ENCODE assay signal across 21 cellular contexts in genomic region chr16:80460004-80460403, GRCh38.
DNase-seq lines count a peak whose midpoint lies in the region; ATAC-seq and TF ChIP-seq lines count a peak whose summit lies in the region.
"Had no signal": no experiment of that assay in that cellular context is flagged by ENCODE, and none has a peak within 500 bp of the region (broad histone marks: within the 10 kb centered on the region; RNA-seq: fewer than 3 reads in every experiment).

No MANE protein-coding gene starts in this region.

- H3K23ac ChIP-seq in mesenchymal stem cell (ENCODE audit: low read length in 2 of 2), result no peak overlapping the region

- H3K79me1 ChIP-seq in mesenchymal stem cell (replicated peaks; ENCODE audit: low read length, poor library complexity, severe bottlenecking), result no peaks in the 10 kb centered on the region

- H3K27me3 Mint-ChIP-seq in MCF 10A (ENCODE audit: insufficient read depth, unreplicated experiment), result no peaks in the 10 kb centered on the region
- H3K27me3 Mint-ChIP-seq in naive thymus-derived CD4-positive, alpha-beta T cell, result peaks cover 4 to 24% (median 17%) of the 10 kb centered on the region in 5 donors

- ATAC-seq in HG02623 (IDR thresholded peaks at IDR 0.05; ENCODE audit: unreplicated experiment), result no peak
- no peak for ATAC-seq in naive thymus-derived CD4-positive, alpha-beta T cell
- ATAC-seq: CD8-positive, alpha-beta T cell; GM12878 had no signal

- TF ChIP-seq POLR2A in breast epithelium (IDR thresholded peaks at IDR 0.05) (no peak), esophagus muscularis mucosa (IDR thresholded peaks at IDR 0.05; ENCODE audit: low read depth) (no peak), suprapubic skin (IDR thresholded peaks at IDR 0.05) (no peak)

- POLR2A ChIA-PET in MCF 10A (lab: Yijun Ruan, JAX), result no interaction called here
- POLR2A ChIA-PET in naive thymus-derived CD4-positive, alpha-beta T cell (lab: Charles Lee), result no interaction called here

- H2AFZ ChIP-seq in mesenchymal stem cell (ENCODE audit: low read depth, low read length), result no peak overlapping the region

- no peak for TF ChIP-seq EP300 in esophagus muscularis mucosa (IDR thresholded peaks at IDR 0.05)
- TF ChIP-seq EP300 in suprapubic skin (IDR thresholded peaks at IDR 0.05), result no peak

- H2BK120ac ChIP-seq in mesenchymal stem cell (ENCODE audit: low read depth, low read length), result no peak overlapping the region

- WGBS in esophagus muscularis mucosa, result 70% methylated on average over 5 of the region's 5 CpGs
- 82% methylated on average over 4 of the region's 5 CpGs for WGBS in mesenchymal stem cell
- 41% methylated on average over 5 of the region's 5 CpGs for WGBS in suprapubic skin

- H3K36me3 Mint-ChIP-seq in MCF 10A (ENCODE audit: insufficient read depth, unreplicated experiment), result peaks cover 6% of the 10 kb centered on the region
- no peaks in the 10 kb centered on the region for H3K36me3 Mint-ChIP-seq in naive thymus-derived CD4-positive, alpha-beta T cell
- H3K36me3 Mint-ChIP-seq: CD8-positive, alpha-beta T cell had no signal

- no peak overlapping the region for H4K8ac ChIP-seq in mesenchymal stem cell (ENCODE audit: low read length)

- H3K4me3 ChIP-seq in breast epithelium (no peak overlapping the region), esophagus muscularis mucosa (no peak overlapping the region), mesenchymal stem cell (ENCODE audit: insufficient read depth in 1 of 2, low read depth in 1 of 2, low read length in 2 of 2) (no peak overlapping the region), suprapubic skin (no peak overlapping the region)
- H3K4me3 ChIP-seq in naive thymus-derived CD4-positive, alpha-beta T cell (ENCODE audit: low read length), result no peak overlapping the region
- H3K4me3 ChIP-seq: BLaER1, GM12878 had no signal

- H3K9me3 Mint-ChIP-seq in MCF 10A (ENCODE audit: unreplicated experiment), result no peaks in the 10 kb centered on the region
- peaks cover 0 to 2% (median 0%) of the 10 kb centered on the region in 11 donors for H3K9me3 Mint-ChIP-seq in naive thymus-derived CD4-positive, alpha-beta T cell
- H3K9me3 Mint-ChIP-seq: CD8-positive, alpha-beta T cell; HFFc6 had no signal

- H3K27ac Mint-ChIP-seq in MCF 10A (ENCODE audit: low read depth, unreplicated experiment), result no peak overlapping the region
- H3K27ac Mint-ChIP-seq in naive thymus-derived CD4-positive, alpha-beta T cell, result no peak overlapping the region
- H3K27ac Mint-ChIP-seq: CD8-positive, alpha-beta T cell; HFFc6 had no signal

- no peak overlapping the region for H2BK5ac ChIP-seq in mesenchymal stem cell (ENCODE audit: low read depth, low read length, poor library complexity, severe bottlenecking)

- H3K27ac ChIP-seq in breast epithelium, result peak overlapping the region; percentile 57 to 86
- peak overlapping the region in 3 of 4 donors; percentile 6 to 42 (median 31) for H3K27ac ChIP-seq in esophagus muscularis mucosa (replicated peaks in 1 of 4)
- no peak overlapping the region for H3K27ac ChIP-seq in mesenchymal stem cell (ENCODE audit: low read length, poor library complexity, severe bottlenecking)
- peak overlapping the region; percentile 73 for H3K27ac ChIP-seq in suprapubic skin
- no peak overlapping the region for H3K27ac ChIP-seq in naive thymus-derived CD4-positive, alpha-beta T cell (ENCODE audit: low read depth, low read length)
- H3K27ac ChIP-seq: 22Rv1, BLaER1 had no signal

- no peak overlapping the region for H2BK15ac ChIP-seq in mesenchymal stem cell (ENCODE audit: low read depth, poor library complexity, severe bottlenecking)

- BruUV-seq in MCF 10A (replicated peaks; lab: Mats Ljungman, UMichigan), result no TSS peak

- intact Hi-C loops in breast epithelium (cut with DNase I; ENCODE audit: low total_unique reads), result no loop called here
- intact Hi-C loops in MCF 10A (cut with micrococcal nuclease), result loop anchor here (10.0 kb wide), 2 partner anchors 465 to 1955 kb away; no protein-coding TSS in a partner anchor
- intact Hi-C loops in esophagus muscularis mucosa (cut with DNase I), result loop anchor here (10.0 kb wide), 1 partner anchor 1955 kb away; no protein-coding TSS in a partner anchor
- intact Hi-C loops in naive thymus-derived CD4-positive, alpha-beta T cell (cut with micrococcal nuclease), result loop anchor here in 1 of 2 donors (10.0 kb wide), 1 partner anchor 1755 kb away; no protein-coding TSS in a partner anchor

- H4K91ac ChIP-seq in mesenchymal stem cell (ENCODE audit: low read length), result no peak overlapping the region

- no peak overlapping the region for H3K4me2 ChIP-seq in mesenchymal stem cell (ENCODE audit: low read length, poor library complexity, severe bottlenecking)
- H3K4me2 ChIP-seq: BLaER1 had no signal

- no peaks in the 10 kb centered on the region for H3K27me3 ChIP-seq in breast epithelium
- H3K27me3 ChIP-seq in esophagus muscularis mucosa, result no peaks in the 10 kb centered on the region
- H3K27me3 ChIP-seq in mesenchymal stem cell (ENCODE audit: control insufficient read depth in 1 of 2, insufficient read depth in 1 of 2, low read length in 2 of 2), result no peaks in the 10 kb centered on the region
- no peaks in the 10 kb centered on the region for H3K27me3 ChIP-seq in suprapubic skin
- H3K27me3 ChIP-seq in naive thymus-derived CD4-positive, alpha-beta T cell (ENCODE audit: control insufficient read depth in 2 of 2, insufficient read depth in 2 of 2, low read length in 2 of 2), result no peaks in the 10 kb centered on the region
- H3K27me3 ChIP-seq: BLaER1 had no signal

- H3K4me1 ChIP-seq in breast epithelium, result no peaks in the 10 kb centered on the region
- no peaks in the 10 kb centered on the region for H3K4me1 ChIP-seq in esophagus muscularis mucosa
- peaks cover 2% of the 10 kb centered on the region for H3K4me1 ChIP-seq in mesenchymal stem cell (ENCODE audit: control insufficient read depth, insufficient read depth, low read depth, low read length)
- peaks cover 6% of the 10 kb centered on the region for H3K4me1 ChIP-seq in suprapubic skin
- H3K4me1 ChIP-seq in naive thymus-derived CD4-positive, alpha-beta T cell (ENCODE audit: control insufficient read depth in 2 of 2, insufficient read depth in 2 of 2, low read length in 2 of 2), result no peaks in the 10 kb centered on the region
- H3K4me1 ChIP-seq: BLaER1 had no signal

- H2BK12ac ChIP-seq in mesenchymal stem cell (ENCODE audit: low read length in 2 of 2), result no peak overlapping the region

- no peak for TF ChIP-seq CTCF in breast epithelium (IDR thresholded peaks at IDR 0.05)
- no peak for TF ChIP-seq CTCF in MCF 10A (IDR thresholded peaks at IDR 0.05; ENCODE audit: unreplicated experiment)
- no peak for TF ChIP-seq CTCF in esophagus muscularis mucosa (IDR thresholded peaks at IDR 0.05)
- TF ChIP-seq CTCF in suprapubic skin (IDR thresholded peaks at IDR 0.05), result no peak

- H3K4me3 Mint-ChIP-seq in MCF 10A (ENCODE audit: unreplicated experiment), result no peak overlapping the region
- H3K4me3 Mint-ChIP-seq in naive thymus-derived CD4-positive, alpha-beta T cell, result peak overlapping the region in 1 of 10 donors; percentile 4
- H3K4me3 Mint-ChIP-seq: CD8-positive, alpha-beta T cell; HFFc6 had no signal

- peak overlapping the region; percentile 65 for H3K9ac ChIP-seq in mesenchymal stem cell (ENCODE audit: low read length)
- H3K9ac ChIP-seq: BLaER1 had no signal

- H3K18ac ChIP-seq in mesenchymal stem cell (ENCODE audit: low read depth in 1 of 2, low read length in 2 of 2), result no peak overlapping the region

- H3K9me3 ChIP-seq in breast epithelium (no peaks in the 10 kb centered on the region), esophagus muscularis mucosa (no peaks in the 10 kb centered on the region), mesenchymal stem cell (ENCODE audit: control insufficient read depth, low read length) (no peaks in the 10 kb centered on the region), suprapubic skin (no peaks in the 10 kb centered on the region)
- no peaks in the 10 kb centered on the region for H3K9me3 ChIP-seq in naive thymus-derived CD4-positive, alpha-beta T cell (ENCODE audit: control insufficient read depth in 2 of 3, low read length in 3 of 3)
- H3K9me3 ChIP-seq: BLaER1 had no signal

- no peak overlapping the region for H2AK5ac ChIP-seq in mesenchymal stem cell (ENCODE audit: low read length, severe bottlenecking)

- CTCF ChIA-PET in MCF 10A (lab: Yijun Ruan, JAX), result no interaction called here
- CTCF ChIA-PET in naive thymus-derived CD4-positive, alpha-beta T cell (lab: Charles Lee), result no interaction called here

- no peak overlapping the region for H3K4ac ChIP-seq in mesenchymal stem cell (ENCODE audit: low read depth in 1 of 2, low read length in 2 of 2)

- no peak overlapping the region for H3K14ac ChIP-seq in mesenchymal stem cell (ENCODE audit: low read length in 2 of 2)

- peaks cover 10% of the 10 kb centered on the region for H3K4me1 Mint-ChIP-seq in MCF 10A (ENCODE audit: insufficient read depth, unreplicated experiment)
- no peaks in the 10 kb centered on the region for H3K4me1 Mint-ChIP-seq in naive thymus-derived CD4-positive, alpha-beta T cell

- DNase-seq in breast epithelium (ENCODE audit: low spot score in 2 of 2) (no peak), MCF 10A (ENCODE audit: unreplicated experiment) (no peak), esophagus muscularis mucosa (ENCODE audit: extremely low spot score) (no peak), mesenchymal stem cell (no peak), suprapubic skin (ENCODE audit: low spot score in 2 of 2) (no peak), NCI-H524 treated with DMSO at 0.1 percent for 48 hours (lab: John Stamatoyannopoulos, UW) (no peak)
- DNase-seq in naive thymus-derived CD4-positive, alpha-beta T cell, result no peak
- DNase-seq: CD8-positive, alpha-beta T cell; DMS79; HFFc6; IMR-90; Karpas-422; MM.1S; NCI-H1105; NCI-H1694; NK-92 treated with Interleukin-12 subunit alpha and Interleukin-12 subunit beta, amount 100 ng/mL, for 24 hours; SIG-M5 had no signal

- H3K36me3 ChIP-seq in breast epithelium, result no peaks in the 10 kb centered on the region
- H3K36me3 ChIP-seq in esophagus muscularis mucosa, result no peaks in the 10 kb centered on the region
- H3K36me3 ChIP-seq in mesenchymal stem cell (ENCODE audit: control insufficient read depth in 1 of 2, insufficient read depth in 2 of 2, low read depth in 1 of 2, low read length in 2 of 2), result no peaks in the 10 kb centered on the region
- H3K36me3 ChIP-seq in suprapubic skin, result no peaks in the 10 kb centered on the region
- H3K36me3 ChIP-seq in naive thymus-derived CD4-positive, alpha-beta T cell (ENCODE audit: control insufficient read depth in 2 of 3, insufficient read depth in 3 of 3, low read length in 3 of 3), result no peaks in the 10 kb centered on the region
- H3K36me3 ChIP-seq: BLaER1 had no signal

Comparison
In these comparisons a context has a peak if more than half of its experiments do, and no peak if none do; other contexts are left out.
1. H3K27ac ChIP-seq: peak in breast epithelium (2 of 2), esophagus muscularis mucosa (3 of 4) and suprapubic skin (single experiment); none in mesenchymal stem cell (single experiment) and naive thymus-derived CD4-positive, alpha-beta T cell (single experiment).